Comparison of ENCODE assay signal across 27 cellular contexts in the genomic region with DNA sequence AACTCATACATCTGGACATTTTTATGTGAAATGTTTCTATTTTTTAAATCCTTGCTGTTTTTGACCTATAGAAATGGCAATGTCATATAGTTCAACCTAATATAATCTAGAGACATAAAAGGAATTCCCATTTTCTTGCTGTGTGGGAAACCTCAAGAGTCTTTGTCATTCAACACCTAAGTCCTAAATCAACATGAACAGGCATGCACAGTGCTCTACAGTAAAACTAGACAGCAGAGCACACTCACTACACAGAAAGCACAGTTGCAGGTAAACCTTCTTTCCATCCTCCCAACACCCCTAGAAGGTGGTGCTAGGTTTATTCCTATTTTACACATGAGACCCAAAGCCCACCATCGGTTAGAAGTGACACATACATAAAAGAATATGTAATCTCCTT.
"Had no signal": no experiment of that assay in that cellular context is flagged by ENCODE, and none has a peak within 500 bp of the region (broad histone marks: within the 10 kb centered on the region; RNA-seq: fewer than 3 reads in every experiment).

No MANE protein-coding gene starts in this region.

- H3K27ac Mint-ChIP-seq: activated naive CD8-positive, alpha-beta T cell; progenitor cell of endocrine pancreas; stimulated activated naive B cell treated with anti-CD40 and anti-IgM and Interleukin-4, amounts not matched to agents 10 μg/mL and 1 μg/mL and 100 μg/mL, for 72 hours; T-helper 17 cell had no signal

- H3K4me3 Mint-ChIP-seq: activated naive CD8-positive, alpha-beta T cell; effector memory CD8-positive, alpha-beta T cell; T-helper 17 cell had no signal

- H3K4me1 Mint-ChIP-seq: T-helper 17 cell had no signal

- H3K4me3 ChIP-seq: body of pancreas, esophagus muscularis mucosa, mucosa of descending colon, ovary, right lobe of liver, skin epidermis, stomach, thyroid gland, upper lobe of right lung had no signal

- H3K27ac ChIP-seq: body of pancreas, esophagus muscularis mucosa, right lobe of liver, skin epidermis, thyroid gland, upper lobe of right lung had no signal

- H3K36me3 Mint-ChIP-seq: activated naive CD8-positive, alpha-beta T cell had no signal

- H3K27me3 Mint-ChIP-seq: activated naive CD8-positive, alpha-beta T cell had no signal

- H3K9me3 Mint-ChIP-seq: effector memory CD8-positive, alpha-beta T cell; nephron progenitor cell; stimulated activated naive B cell treated with anti-CD40 and anti-IgM and Interleukin-4, amounts not matched to agents 10 μg/mL and 1 μg/mL and 100 μg/mL, for 72 hours had no signal

- ATAC-seq: body of pancreas, left ventricle myocardium superior, mucosa of descending colon, right lobe of liver, T-helper 17 cell, upper lobe of right lung had no signal

- H3K4me1 ChIP-seq: body of pancreas, right lobe of liver, thyroid gland had no signal

- H3K27me3 ChIP-seq: body of pancreas, esophagus muscularis mucosa, ovary, right lobe of liver, stomach, thyroid gland, upper lobe of right lung had no signal

- H3K9me3 ChIP-seq: body of pancreas, esophagus muscularis mucosa, mucosa of descending colon, ovary, right lobe of liver, stomach, thyroid gland, upper lobe of right lung had no signal

- H3K36me3 ChIP-seq: esophagus muscularis mucosa, ovary, right lobe of liver, stomach, thyroid gland, upper lobe of right lung had no signal

- DNase-seq: activated CD4-positive, alpha-beta T cell treated with anti-CD3 and anti-CD28 coated beads for 1 hour; activated CD4-positive, alpha-beta T cell treated with anti-CD3 and anti-CD28 coated beads, Interleukin-2, amount 50 U/mL, for 1 hour; activated effector memory CD4-positive, alpha-beta T cell treated with Interleukin-2 at 50 U/mL for 16 hours; activated naive CD4-positive, alpha-beta T cell treated with Interleukin-2 at 50 U/mL for 16 hours; activated T-cell treated with anti-CD3 and anti-CD28 coated beads for 4 hours; aorta; body of pancreas; cortex of kidney; effector memory CD8-positive, alpha-beta T cell; left cardiac atrium; left ventricle myocardium superior; mucosa of descending colon; nephron progenitor cell; ovary; right lobe of liver; stimulated activated CD4-positive, alpha-beta T cell treated with anti-CD3 and anti-CD28 coated beads, Interleukin-1b, Interleukin-23, amount 100 ng/mL, for 48 hours; stimulated activated CD4-positive, alpha-beta T cell treated with anti-CD3 and anti-CD28 coated beads, Interleukin-4, amount 100 ng/mL, for 4 hours; stimulated activated CD8-positive, alpha-beta memory T cell treated with anti-CD3 and anti-CD28 coated beads, Interleukin-4, amount 100 ng/mL, for 48 hours; stimulated activated naive B cell treated with anti-CD40 and anti-IgM and Interleukin-4, amounts not matched to agents 10 μg/mL and 1 μg/mL and 100 μg/mL, for 72 hours; stomach; T-helper 17 cell; thyroid gland; upper lobe of right lung had no signal
